26 cellular contexts compared by ENCODE assay signal in genomic region chr20:44021900-44022299, GRCh38.
"Had no signal": no experiment of that assay in that cellular context is flagged by ENCODE, and none has a peak within 500 bp of the region (broad histone marks: within the 10 kb centered on the region; RNA-seq: fewer than 3 reads in every experiment).

No MANE protein-coding gene starts in this region.

- H3K4me3 Mint-ChIP-seq: activated CD4-positive, alpha-beta T cell treated with anti-CD3 and anti-CD28 coated beads, Interleukin-2, amount 10 ng/mL, durations not matched to agents 7 days and 5 days; activated CD8-positive, alpha-beta T cell treated with anti-CD3 and anti-CD28 coated beads for 36 hours; activated naive CD8-positive, alpha-beta T cell treated with anti-CD3 and anti-CD28 coated beads, Interleukin-2, amount 10 ng/mL, durations not matched to agents 7 days and 5 days; activated T-helper 17 cell treated with anti-CD3 and anti-CD28 coated beads, Interleukin-2, amount 50 U/mL, for 72 hours had no signal

- ATAC-seq: activated CD8-positive, alpha-beta T cell treated with anti-CD3 and anti-CD28 coated beads for 36 hours; activated T-helper 17 cell treated with anti-CD3 and anti-CD28 coated beads, Interleukin-2, amount 50 U/mL, for 72 hours; T-cell had no signal

- H3K36me3 Mint-ChIP-seq: T-cell had no signal

- H3K27ac Mint-ChIP-seq: activated CD4-positive, alpha-beta T cell treated with anti-CD3 and anti-CD28 coated beads, Interleukin-2, amount 10 ng/mL, durations not matched to agents 7 days and 5 days; activated CD8-positive, alpha-beta T cell treated with anti-CD3 and anti-CD28 coated beads for 36 hours; activated naive CD8-positive, alpha-beta T cell treated with anti-CD3 and anti-CD28 coated beads, Interleukin-2, amount 10 ng/mL, durations not matched to agents 7 days and 5 days; activated T-helper 17 cell treated with anti-CD3 and anti-CD28 coated beads, Interleukin-2, amount 50 U/mL, for 72 hours; T-cell had no signal

- H3K27me3 ChIP-seq: adrenal gland, Peyer's patch had no signal

- H3K9me3 ChIP-seq: adrenal gland, Peyer's patch had no signal

- H3K9me3 Mint-ChIP-seq: activated CD4-positive, alpha-beta T cell treated with anti-CD3 and anti-CD28 coated beads, Interleukin-2, amount 10 ng/mL, durations not matched to agents 7 days and 5 days; activated CD8-positive, alpha-beta T cell treated with anti-CD3 and anti-CD28 coated beads for 36 hours; activated naive CD8-positive, alpha-beta T cell treated with anti-CD3 and anti-CD28 coated beads, Interleukin-2, amount 10 ng/mL, durations not matched to agents 7 days and 5 days; activated T-helper 17 cell treated with anti-CD3 and anti-CD28 coated beads, Interleukin-2, amount 50 U/mL, for 72 hours; T-cell had no signal

- DNase-seq: activated CD4-positive, alpha-beta T cell treated with anti-CD3 and anti-CD28 coated beads, Interleukin-2, amount 10 ng/mL, durations not matched to agents 7 days and 5 days; activated CD4-positive, CD25-positive, alpha-beta regulatory T cell; activated CD8-positive, alpha-beta T cell treated with anti-CD3 and anti-CD28 coated beads for 36 hours; activated naive CD4-positive, alpha-beta T cell treated with anti-CD3 and anti-CD28 coated beads, Interleukin-2, amount 50 U/mL, for 16 hours; activated naive CD8-positive, alpha-beta T cell treated with anti-CD3 and anti-CD28 coated beads, Interleukin-2, amount 10 ng/mL, durations not matched to agents 7 days and 5 days; activated T-cell treated with anti-CD3 and anti-CD28 coated beads for 4 hours; activated T-cell treated with anti-CD3 and anti-CD28 coated beads, Interleukin-2, amount 50 U/mL, for 48 hours; anterior cingulate cortex; caudate nucleus; MM.1S; NCI-H1105; NCI-H1436; NCI-H1694 treated with DMSO at 0.1 percent for 48 hours; NCI-H2029 treated with DMSO at 0.1 percent for 48 hours; NCI-H345; NCI-H510A; NCI-H526 treated with DMSO at 0.1 percent for 48 hours; NCI-H82; NK-92 treated with Interleukin-12 subunit alpha and Interleukin-12 subunit beta, amount 100 ng/mL, for 24 hours; OCI-M1; Peyer's patch; SIG-M5 had no signal

- H3K27ac ChIP-seq: adrenal gland, Peyer's patch, VCaP had no signal

- H3K36me3 ChIP-seq: adrenal gland, Peyer's patch had no signal

- H3K4me3 ChIP-seq: adrenal gland, Peyer's patch had no signal
